Comparison of ENCODE assay signal across 9 cellular contexts in the genomic region with DNA sequence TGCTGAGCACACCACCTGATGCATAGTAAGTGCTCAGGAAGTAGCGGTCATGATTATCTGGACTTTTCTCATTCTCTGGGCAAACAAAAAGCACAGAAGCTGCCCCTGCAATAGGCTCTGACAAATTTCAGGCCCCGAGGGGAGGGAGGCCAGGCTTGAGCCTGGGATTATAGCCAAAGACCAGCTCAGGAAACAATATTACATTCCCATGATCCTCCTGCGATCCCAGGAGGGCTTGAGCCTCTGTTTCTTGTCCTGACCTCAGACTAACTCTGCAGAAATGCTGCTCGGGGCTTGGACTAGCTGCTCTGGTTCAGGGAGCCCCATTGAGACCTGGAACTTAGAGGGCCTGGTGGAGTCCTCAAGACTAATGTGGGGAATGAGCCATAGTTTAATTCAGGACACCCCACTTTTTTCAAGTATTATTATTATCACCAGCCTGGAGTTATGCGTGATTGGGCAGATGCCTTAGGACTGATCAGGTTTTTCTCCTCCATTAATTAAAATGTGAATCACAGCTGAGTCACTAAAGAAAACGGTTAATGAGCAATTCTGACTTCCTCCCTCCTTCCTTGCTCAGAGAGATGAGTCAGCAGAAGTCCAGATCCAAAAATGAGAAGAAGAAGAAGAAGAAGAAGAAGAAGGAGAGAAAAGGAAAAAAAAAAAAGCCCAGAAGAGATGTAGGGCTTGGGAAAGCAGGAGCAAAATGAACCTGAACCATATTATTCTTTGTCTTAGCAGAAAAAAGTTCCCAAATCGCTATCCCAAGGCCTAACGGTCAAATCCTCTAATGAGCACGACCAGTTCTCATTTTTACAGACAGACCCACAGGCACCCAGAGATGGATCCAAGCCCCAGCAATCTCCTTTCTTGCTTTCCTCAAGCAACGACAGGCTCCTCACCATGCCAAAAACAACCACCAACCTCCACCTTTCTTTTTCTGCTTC.
DNase-seq lines count a peak whose midpoint lies in the region; ATAC-seq and TF ChIP-seq lines count a peak whose summit lies in the region.
"Had no signal": no experiment of that assay in that cellular context is flagged by ENCODE, and none has a peak within 500 bp of the region (broad histone marks: within the 10 kb centered on the region; RNA-seq: fewer than 3 reads in every experiment).

No MANE protein-coding gene starts in this region.

- H3K36me3 ChIP-seq in heart right ventricle (no peaks in the 10 kb centered on the region), psoas muscle (ENCODE audit: insufficient read depth in 1 of 2, low read depth in 1 of 2) (no peaks in the 10 kb centered on the region)

- peaks cover 0 to 35% (median 12%) of the 10 kb centered on the region in 7 donors for H3K27me3 ChIP-seq in heart right ventricle
- peaks cover 0 to 9% (median 0%) of the 10 kb centered on the region in 3 donors for H3K27me3 ChIP-seq in psoas muscle (ENCODE audit: insufficient read depth in 3 of 3, low read length in 2 of 3)

- H3K9me3 ChIP-seq in heart right ventricle = peaks cover 0 to 14% (median 2%) of the 10 kb centered on the region in 11 donors
- H3K9me3 ChIP-seq in psoas muscle = peaks cover 7% of the 10 kb centered on the region

- WGBS in heart right ventricle, 2 donors = 47 to 49% methylated on average over 10 of the region's 10 CpGs
- 47 to 52% (median 47%) methylated on average over 10 of the region's 10 CpGs for WGBS in psoas muscle, 3 donors

- intact Hi-C loops in heart right ventricle (cut with DNase I) (no loop called here), psoas muscle (cut with DNase I) (no loop called here)

- 0 out of 2 replicates have a peak overlapping the region, but pooled peaks have one; percentile 4 for H3K4me3 ChIP-seq in WI38 (ENCODE audit: low read depth, low read length)
- H3K4me3 ChIP-seq in heart right ventricle = no peak overlapping the region
- H3K4me3 ChIP-seq in psoas muscle = no peak overlapping the region

- H3K4me1 ChIP-seq in heart right ventricle (peaks cover 0 to 8% (median 0%) of the 10 kb centered on the region in 9 donors), psoas muscle (no peaks in the 10 kb centered on the region)

- DNase-seq in ACHN (peak; percentile 32), HT1080 (ENCODE audit: low read depth) (peak; percentile 95), heart right ventricle (peak in 1 of 2 donors; percentile 18), psoas muscle (no peak), NCI-H345 (lab: John Stamatoyannopoulos, UW) (no peak), NCI-H1417 (lab: John Stamatoyannopoulos, UW) (no peak), NCI-H2107 (lab: John Stamatoyannopoulos, UW) (no peak)
- DNase-seq: endodermal cell had no signal

- TF ChIP-seq CTCF in WI38 (IDR thresholded peaks at IDR 0.05; ENCODE audit: low read depth, low read length) (no peak), heart right ventricle (IDR thresholded peaks at IDR 0.05) (no peak), psoas muscle (IDR thresholded peaks at IDR 0.05) (no peak)

- ATAC-seq in heart right ventricle (peak in 5 of 8 donors; percentile 23 to 77 (median 54)), psoas muscle (no peak)

- H3K27ac ChIP-seq in heart right ventricle (peak overlapping the region in 3 of 10 donors; percentile 30 to 46 (median 40)), psoas muscle (no peak overlapping the region)

- in situ Hi-C loops in ACHN (cut with HindIII; ENCODE audit: low pct_ligation_motif_present, low pct_unique_long_range_greater_than_20kb, low sequenced_read_pairs) = no loop called here

Comparison
In these comparisons a context has a peak if more than half of its experiments do, and no peak if none do; other contexts are left out.
1. DNase-seq: peak in ACHN (single experiment) and HT1080 (single experiment); none in psoas muscle (0 of 2), NCI-H345 (single experiment), NCI-H1417 (0 of 3) and NCI-H2107 (single experiment).
2. ATAC-seq: peak in heart right ventricle (5 of 8); none in psoas muscle (0 of 4).